15 cellular contexts compared by ENCODE assay signal in the genomic region with DNA sequence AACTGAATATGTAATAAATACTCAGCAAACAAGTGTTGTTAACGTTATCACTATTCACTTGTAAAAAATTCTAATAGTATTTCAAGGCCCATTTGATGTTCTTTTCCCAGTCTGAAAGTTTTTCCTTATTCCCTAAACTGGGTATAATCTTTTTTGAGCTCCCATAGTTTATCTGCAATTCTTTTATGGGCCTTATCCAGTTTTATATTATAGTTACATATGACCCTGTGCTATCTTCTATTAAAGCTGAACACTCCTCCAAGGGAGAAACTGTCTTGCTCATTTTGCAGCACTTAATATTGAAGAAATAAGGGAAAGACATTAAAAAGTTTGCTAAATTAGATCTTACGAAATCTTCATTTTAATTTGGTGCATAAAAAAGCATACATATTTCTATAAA.
"Had no signal": no experiment of that assay in that cellular context is flagged by ENCODE, and none has a peak within 500 bp of the region (broad histone marks: within the 10 kb centered on the region; RNA-seq: fewer than 3 reads in every experiment).

No MANE protein-coding gene starts in this region.

- H3K27me3 Mint-ChIP-seq: activated naive CD8-positive, alpha-beta T cell treated with anti-CD3 and anti-CD28 coated beads, Interleukin-2, amount 10 ng/mL, durations not matched to agents 7 days and 5 days; naive thymus-derived CD4-positive, alpha-beta T cell; stimulated activated memory B cell treated with anti-CD40 and anti-IgM and Interleukin-4, amounts not matched to agents 10 μg/mL and 1 μg/mL and 100 μg/mL, for 72 hours had no signal

- ATAC-seq: esophagus mucosa; naive thymus-derived CD4-positive, alpha-beta T cell; stimulated activated memory B cell treated with anti-CD40 and anti-IgM and Interleukin-4, amounts not matched to agents 10 μg/mL and 1 μg/mL and 100 μg/mL, for 72 hours had no signal

- H3K4me3 ChIP-seq: cardiac muscle cell, hepatocyte, left ventricle myocardium inferior, tibial artery, vagina had no signal

- H3K4me3 Mint-ChIP-seq: activated naive CD8-positive, alpha-beta T cell treated with anti-CD3 and anti-CD28 coated beads, Interleukin-2, amount 10 ng/mL, durations not matched to agents 7 days and 5 days; stimulated activated memory B cell treated with anti-CD40 and anti-IgM and Interleukin-4, amounts not matched to agents 10 μg/mL and 1 μg/mL and 100 μg/mL, for 72 hours had no signal

- H3K9me3 Mint-ChIP-seq: activated naive CD8-positive, alpha-beta T cell treated with anti-CD3 and anti-CD28 coated beads, Interleukin-2, amount 10 ng/mL, durations not matched to agents 7 days and 5 days; naive thymus-derived CD4-positive, alpha-beta T cell; stimulated activated memory B cell treated with anti-CD40 and anti-IgM and Interleukin-4, amounts not matched to agents 10 μg/mL and 1 μg/mL and 100 μg/mL, for 72 hours had no signal

- H3K27me3 ChIP-seq: cardiac muscle cell, hepatocyte, tibial artery, vagina had no signal

- H3K9me3 ChIP-seq: left ventricle myocardium inferior, tibial artery, vagina had no signal

- DNase-seq: activated CD4-positive, alpha-beta T cell treated with anti-CD3 and anti-CD28 coated beads, Interleukin-2, amount 50 U/mL, for 1 hour; activated CD4-positive, CD25-positive, alpha-beta regulatory T cell; activated CD8-positive, alpha-beta memory T cell treated with anti-CD3 and anti-CD28 coated beads for 24 hours; activated effector memory CD4-positive, alpha-beta T cell treated with anti-CD3 and anti-CD28 coated beads, Interleukin-2, amount 50 U/mL, for 16 hours; activated naive CD8-positive, alpha-beta T cell treated with anti-CD3 and anti-CD28 coated beads, Interleukin-2, amount 10 ng/mL, durations not matched to agents 7 days and 5 days; kidney; left ventricle myocardium inferior; naive thymus-derived CD4-positive, alpha-beta T cell; tibial artery had no signal

- H3K27ac ChIP-seq: cardiac muscle cell, hepatocyte, left ventricle myocardium inferior, parathyroid adenoma, tibial artery, vagina had no signal

- H3K27ac Mint-ChIP-seq: activated naive CD8-positive, alpha-beta T cell treated with anti-CD3 and anti-CD28 coated beads, Interleukin-2, amount 10 ng/mL, durations not matched to agents 7 days and 5 days; stimulated activated memory B cell treated with anti-CD40 and anti-IgM and Interleukin-4, amounts not matched to agents 10 μg/mL and 1 μg/mL and 100 μg/mL, for 72 hours had no signal

- H3K36me3 ChIP-seq: cardiac muscle cell, left ventricle myocardium inferior, tibial artery, vagina had no signal

- H3K4me2 ChIP-seq: hepatocyte had no signal

- H2AFZ ChIP-seq: hepatocyte, parathyroid adenoma had no signal
